ENCODE assay signal across 1 cellular context in the genomic region with DNA sequence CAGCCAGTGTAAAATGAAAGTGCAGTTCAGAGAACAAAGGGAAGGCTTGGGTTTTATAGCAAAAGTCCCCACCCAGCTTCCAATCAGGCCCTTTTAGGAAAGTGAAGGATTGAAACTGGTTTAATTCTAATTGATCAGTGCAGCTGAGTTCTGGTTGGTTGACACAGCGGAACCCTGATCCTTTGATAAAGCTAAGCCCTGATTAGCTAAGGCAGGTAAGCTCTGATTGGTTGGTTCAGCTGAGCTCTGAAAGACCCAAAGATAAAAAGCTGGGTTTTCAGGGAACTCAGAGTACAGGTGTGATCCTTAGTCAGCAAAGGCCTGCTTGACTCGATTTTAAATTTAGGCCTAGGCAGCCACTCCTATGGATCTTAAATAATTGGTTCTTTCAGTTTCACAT.
TF ChIP-seq lines count a peak whose summit lies in the region.

No MANE protein-coding gene starts in this region.

TF ChIP-seq in GM23338, 12 proteins besides CTCF, POLR2A, EP300 and RAD21 (continued from another document):
- TF ChIP-seq, protein P1, sequence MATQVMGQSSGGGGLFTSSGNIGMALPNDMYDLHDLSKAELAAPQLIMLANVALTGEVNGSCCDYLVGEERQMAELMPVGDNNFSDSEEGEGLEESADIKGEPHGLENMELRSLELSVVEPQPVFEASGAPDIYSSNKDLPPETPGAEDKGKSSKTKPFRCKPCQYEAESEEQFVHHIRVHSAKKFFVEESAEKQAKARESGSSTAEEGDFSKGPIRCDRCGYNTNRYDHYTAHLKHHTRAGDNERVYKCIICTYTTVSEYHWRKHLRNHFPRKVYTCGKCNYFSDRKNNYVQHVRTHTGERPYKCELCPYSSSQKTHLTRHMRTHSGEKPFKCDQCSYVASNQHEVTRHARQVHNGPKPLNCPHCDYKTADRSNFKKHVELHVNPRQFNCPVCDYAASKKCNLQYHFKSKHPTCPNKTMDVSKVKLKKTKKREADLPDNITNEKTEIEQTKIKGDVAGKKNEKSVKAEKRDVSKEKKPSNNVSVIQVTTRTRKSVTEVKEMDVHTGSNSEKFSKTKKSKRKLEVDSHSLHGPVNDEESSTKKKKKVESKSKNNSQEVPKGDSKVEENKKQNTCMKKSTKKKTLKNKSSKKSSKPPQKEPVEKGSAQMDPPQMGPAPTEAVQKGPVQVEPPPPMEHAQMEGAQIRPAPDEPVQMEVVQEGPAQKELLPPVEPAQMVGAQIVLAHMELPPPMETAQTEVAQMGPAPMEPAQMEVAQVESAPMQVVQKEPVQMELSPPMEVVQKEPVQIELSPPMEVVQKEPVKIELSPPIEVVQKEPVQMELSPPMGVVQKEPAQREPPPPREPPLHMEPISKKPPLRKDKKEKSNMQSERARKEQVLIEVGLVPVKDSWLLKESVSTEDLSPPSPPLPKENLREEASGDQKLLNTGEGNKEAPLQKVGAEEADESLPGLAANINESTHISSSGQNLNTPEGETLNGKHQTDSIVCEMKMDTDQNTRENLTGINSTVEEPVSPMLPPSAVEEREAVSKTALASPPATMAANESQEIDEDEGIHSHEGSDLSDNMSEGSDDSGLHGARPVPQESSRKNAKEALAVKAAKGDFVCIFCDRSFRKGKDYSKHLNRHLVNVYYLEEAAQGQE (IDR thresholded peaks at IDR 0.05; ENCODE audit: unreplicated experiment), result no peak
- TF ChIP-seq, protein P2, sequence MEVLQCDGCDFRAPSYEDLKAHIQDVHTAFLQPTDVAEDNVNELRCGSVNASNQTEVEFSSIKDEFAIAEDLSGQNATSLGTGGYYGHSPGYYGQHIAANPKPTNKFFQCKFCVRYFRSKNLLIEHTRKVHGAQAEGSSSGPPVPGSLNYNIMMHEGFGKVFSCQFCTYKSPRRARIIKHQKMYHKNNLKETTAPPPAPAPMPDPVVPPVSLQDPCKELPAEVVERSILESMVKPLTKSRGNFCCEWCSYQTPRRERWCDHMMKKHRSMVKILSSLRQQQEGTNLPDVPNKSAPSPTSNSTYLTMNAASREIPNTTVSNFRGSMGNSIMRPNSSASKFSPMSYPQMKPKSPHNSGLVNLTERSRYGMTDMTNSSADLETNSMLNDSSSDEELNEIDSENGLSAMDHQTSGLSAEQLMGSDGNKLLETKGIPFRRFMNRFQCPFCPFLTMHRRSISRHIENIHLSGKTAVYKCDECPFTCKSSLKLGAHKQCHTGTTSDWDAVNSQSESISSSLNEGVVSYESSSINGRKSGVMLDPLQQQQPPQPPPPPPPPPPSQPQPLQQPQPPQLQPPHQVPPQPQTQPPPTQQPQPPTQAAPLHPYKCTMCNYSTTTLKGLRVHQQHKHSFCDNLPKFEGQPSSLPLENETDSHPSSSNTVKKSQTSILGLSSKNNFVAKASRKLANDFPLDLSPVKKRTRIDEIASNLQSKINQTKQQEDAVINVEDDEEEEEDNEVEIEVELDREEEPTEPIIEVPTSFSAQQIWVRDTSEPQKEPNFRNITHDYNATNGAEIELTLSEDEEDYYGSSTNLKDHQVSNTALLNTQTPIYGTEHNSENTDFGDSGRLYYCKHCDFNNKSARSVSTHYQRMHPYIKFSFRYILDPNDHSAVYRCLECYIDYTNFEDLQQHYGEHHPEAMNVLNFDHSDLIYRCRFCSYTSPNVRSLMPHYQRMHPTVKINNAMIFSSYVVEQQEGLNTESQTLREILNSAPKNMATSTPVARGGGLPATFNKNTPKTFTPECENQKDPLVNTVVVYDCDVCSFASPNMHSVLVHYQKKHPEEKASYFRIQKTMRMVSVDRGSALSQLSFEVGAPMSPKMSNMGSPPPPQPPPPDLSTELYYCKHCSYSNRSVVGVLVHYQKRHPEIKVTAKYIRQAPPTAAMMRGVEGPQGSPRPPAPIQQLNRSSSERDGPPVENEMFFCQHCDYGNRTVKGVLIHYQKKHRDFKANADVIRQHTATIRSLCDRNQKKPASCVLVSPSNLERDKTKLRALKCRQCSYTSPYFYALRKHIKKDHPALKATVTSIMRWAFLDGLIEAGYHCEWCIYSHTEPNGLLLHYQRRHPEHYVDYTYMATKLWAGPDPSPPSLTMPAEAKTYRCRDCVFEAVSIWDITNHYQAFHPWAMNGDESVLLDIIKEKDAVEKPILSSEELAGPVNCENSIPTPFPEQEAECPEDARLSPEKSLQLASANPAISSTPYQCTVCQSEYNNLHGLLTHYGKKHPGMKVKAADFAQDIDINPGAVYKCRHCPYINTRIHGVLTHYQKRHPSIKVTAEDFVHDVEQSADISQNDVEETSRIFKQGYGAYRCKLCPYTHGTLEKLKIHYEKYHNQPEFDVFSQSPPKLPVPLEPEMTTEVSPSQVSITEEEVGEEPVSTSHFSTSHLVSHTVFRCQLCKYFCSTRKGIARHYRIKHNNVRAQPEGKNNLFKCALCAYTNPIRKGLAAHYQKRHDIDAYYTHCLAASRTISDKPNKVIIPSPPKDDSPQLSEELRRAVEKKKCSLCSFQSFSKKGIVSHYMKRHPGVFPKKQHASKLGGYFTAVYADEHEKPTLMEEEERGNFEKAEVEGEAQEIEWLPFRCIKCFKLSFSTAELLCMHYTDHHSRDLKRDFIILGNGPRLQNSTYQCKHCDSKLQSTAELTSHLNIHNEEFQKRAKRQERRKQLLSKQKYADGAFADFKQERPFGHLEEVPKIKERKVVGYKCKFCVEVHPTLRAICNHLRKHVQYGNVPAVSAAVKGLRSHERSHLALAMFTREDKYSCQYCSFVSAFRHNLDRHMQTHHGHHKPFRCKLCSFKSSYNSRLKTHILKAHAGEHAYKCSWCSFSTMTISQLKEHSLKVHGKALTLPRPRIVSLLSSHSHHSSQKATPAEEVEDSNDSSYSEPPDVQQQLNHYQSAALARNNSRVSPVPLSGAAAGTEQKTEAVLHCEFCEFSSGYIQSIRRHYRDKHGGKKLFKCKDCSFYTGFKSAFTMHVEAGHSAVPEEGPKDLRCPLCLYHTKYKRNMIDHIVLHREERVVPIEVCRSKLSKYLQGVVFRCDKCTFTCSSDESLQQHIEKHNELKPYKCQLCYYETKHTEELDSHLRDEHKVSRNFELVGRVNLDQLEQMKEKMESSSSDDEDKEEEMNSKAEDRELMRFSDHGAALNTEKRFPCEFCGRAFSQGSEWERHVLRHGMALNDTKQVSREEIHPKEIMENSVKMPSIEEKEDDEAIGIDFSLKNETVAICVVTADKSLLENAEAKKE (CRISPR knock-in tag; IDR thresholded peaks at IDR 0.05), result no peak
